In genomic region chr16:9159839-9160550, GRCh38 we compare ENCODE assay signal across 7 cellular contexts.
DNase-seq lines count a peak whose midpoint lies in the region; ATAC-seq, FAIRE-seq and TF ChIP-seq lines count a peak whose summit lies in the region.

No MANE protein-coding gene starts in this region.

- TF ChIP-seq CTCF in HL-60 (IDR thresholded peaks at IDR 0.05; ENCODE audit: insufficient read depth, low read length), result peak; percentile 68
- TF ChIP-seq CTCF in cardiac fibroblast (IDR thresholded peaks at IDR 0.05; ENCODE audit: low read depth, low read length), result peak; percentile 89

- H3K4me3 ChIP-seq in HL-60 (replicated peaks; ENCODE audit: insufficient read depth, low read length) (no peak overlapping the region), cardiac fibroblast (replicated peaks in 1 of 2; ENCODE audit: low read depth in 2 of 2, low read length in 2 of 2) (no peak overlapping the region)

- no peak for FAIRE-seq in RCC 7860 (lab: Jason Lieb, UNC)

- H3K27ac ChIP-seq in HL-60 (replicated peaks), result no peak overlapping the region

- no peak for ATAC-seq in GM19351 (IDR thresholded peaks at IDR 0.05; ENCODE audit: unreplicated experiment)

- H3K27me3 ChIP-seq in HL-60 (ENCODE audit: insufficient read depth, poor library complexity, severe bottlenecking), result peaks cover 2% of the 10 kb centered on the region

- DNase-seq in GDM1 (lab: John Stamatoyannopoulos, UW) (peak; percentile 5), HL-60 (ENCODE audit: low read depth in 1 of 2, low spot score in 1 of 2) (peak in 1 of 2 experiments; percentile 61), RCC 7860 (ENCODE audit: low spot score) (peak; percentile 7), cardiac fibroblast (ENCODE audit: low read depth in 2 of 2) (peak; percentile 50 to 73), kidney tubule cell (ENCODE audit: low spot score) (peak; percentile 70)
- peak; percentile 7 for DNase-seq in stimulated activated CD8-positive, alpha-beta memory T cell treated with anti-CD3 and anti-CD28 coated beads, Interleukin-4, amount 100 ng/mL, for 24 hours (ENCODE audit: low read depth)
